ENCODE assay signal across 10 cellular contexts in genomic region chr11:66595245-66595904, GRCh38. TPM values are rescaled to one million over a fixed set of nuclear protein-coding genes. Genes with fewer than 3 reads are reported as not detected.
A peak's percentile ranks its signal among the peaks of the same experiment; 100 is the strongest.
DNase-seq lines count a peak whose midpoint lies in the region; ATAC-seq and TF ChIP-seq lines count a peak whose summit lies in the region.
"Had no signal": no experiment of that assay in that cellular context is flagged by ENCODE, and none has a peak within 500 bp of the region (broad histone marks: within the 10 kb centered on the region; RNA-seq: fewer than 3 reads in every experiment).

No MANE protein-coding gene starts in this region.

- POLR2A ChIA-PET in activated CD4-positive, alpha-beta memory T cell treated with anti-CD3 and anti-CD28 coated beads, Interleukin-2, amount 10 ng/mL, durations not matched to agents 7 days and 5 days (lab: Charles Lee), result interaction anchor here (0.8 to 7.6 kb wide), 8 partner anchors 12 to 247 kb away, joined by 3 to 86 read pairs (median 4); partner anchors contain the start of genes RBM14, RBM4, RBM4B and ZDHHC24

- no peak for ATAC-seq in activated T-cell treated with anti-CD3 and anti-CD28 coated beads, Interleukin-2, amount 50 U/mL, for 72 hours (replicated peaks in 1 of 2)
- ATAC-seq in HG02623 (IDR thresholded peaks at IDR 0.05; ENCODE audit: unreplicated experiment) (no peak), GM21576 (IDR thresholded peaks at IDR 0.05; ENCODE audit: unreplicated experiment) (no peak)

- peaks cover 42% of the 10 kb centered on the region for H3K4me1 Mint-ChIP-seq in activated T-cell treated with anti-CD3 and anti-CD28 coated beads, Interleukin-2, amount 50 U/mL, for 72 hours (ENCODE audit: low read depth)
- H3K4me1 Mint-ChIP-seq in activated CD4-positive, alpha-beta memory T cell treated with anti-CD3 and anti-CD28 coated beads, Interleukin-2, amount 10 ng/mL, durations not matched to agents 7 days and 5 days, result peaks cover 37% of the 10 kb centered on the region
- H3K4me1 Mint-ChIP-seq in immature natural killer cell, result peaks cover 20 to 34% of the 10 kb centered on the region in 2 donors

- no peaks in the 10 kb centered on the region for H3K36me3 ChIP-seq in thyroid gland

- intact Hi-C loops in thyroid gland (cut with DNase I), result no loop called here

- H3K9me3 Mint-ChIP-seq in activated T-cell treated with anti-CD3 and anti-CD28 coated beads, Interleukin-2, amount 50 U/mL, for 72 hours, result no peaks in the 10 kb centered on the region
- H3K9me3 Mint-ChIP-seq in activated CD4-positive, alpha-beta memory T cell treated with anti-CD3 and anti-CD28 coated beads, Interleukin-2, amount 10 ng/mL, durations not matched to agents 7 days and 5 days, result no peaks in the 10 kb centered on the region
- H3K9me3 Mint-ChIP-seq in immature natural killer cell, result no peaks in the 10 kb centered on the region

- TF ChIP-seq POLR2A in thyroid gland (IDR thresholded peaks at IDR 0.05), result no peak

- H3K4me1 ChIP-seq in thyroid gland, result peaks cover 25 to 32% of the 10 kb centered on the region in 2 donors

- peak overlapping the region; percentile 36 to 64 for H3K4me3 Mint-ChIP-seq in activated T-cell treated with anti-CD3 and anti-CD28 coated beads, Interleukin-2, amount 50 U/mL, for 72 hours
- H3K4me3 Mint-ChIP-seq in activated CD4-positive, alpha-beta memory T cell treated with anti-CD3 and anti-CD28 coated beads, Interleukin-2, amount 10 ng/mL, durations not matched to agents 7 days and 5 days, result peak overlapping the region; percentile 4
- H3K4me3 Mint-ChIP-seq in immature natural killer cell, result peak overlapping the region; percentile 26 to 70 (median 62)

- peak overlapping the region; percentile 4 for H3K27ac Mint-ChIP-seq in activated T-cell treated with anti-CD3 and anti-CD28 coated beads, Interleukin-2, amount 50 U/mL, for 72 hours
- peak overlapping the region; percentile 63 for H3K27ac Mint-ChIP-seq in activated CD4-positive, alpha-beta memory T cell treated with anti-CD3 and anti-CD28 coated beads, Interleukin-2, amount 10 ng/mL, durations not matched to agents 7 days and 5 days
- peak overlapping the region; percentile 56 to 92 (median 81) for H3K27ac Mint-ChIP-seq in immature natural killer cell

- H3K27me3 Mint-ChIP-seq in activated T-cell treated with anti-CD3 and anti-CD28 coated beads, Interleukin-2, amount 50 U/mL, for 72 hours (ENCODE audit: low read depth), result no peaks in the 10 kb centered on the region
- no peaks in the 10 kb centered on the region for H3K27me3 Mint-ChIP-seq in activated CD4-positive, alpha-beta memory T cell treated with anti-CD3 and anti-CD28 coated beads, Interleukin-2, amount 10 ng/mL, durations not matched to agents 7 days and 5 days
- H3K27me3 Mint-ChIP-seq in immature natural killer cell (ENCODE audit: low read depth in 3 of 3), result peaks cover 5 to 10% (median 9%) of the 10 kb centered on the region in 3 donors

- no peak overlapping the region for H3K4me3 ChIP-seq in thyroid gland (replicated peaks in 1 of 3)

- 54 to 59% methylated on average over 5 of the region's 5 CpGs for WGBS in thyroid gland, 2 donors

- H3K36me3 Mint-ChIP-seq in activated T-cell treated with anti-CD3 and anti-CD28 coated beads, Interleukin-2, amount 50 U/mL, for 72 hours (ENCODE audit: insufficient read depth in 2 of 2), result peaks cover 0 to 3% of the 10 kb centered on the region in 2 donors
- H3K36me3 Mint-ChIP-seq in activated CD4-positive, alpha-beta memory T cell treated with anti-CD3 and anti-CD28 coated beads, Interleukin-2, amount 10 ng/mL, durations not matched to agents 7 days and 5 days (ENCODE audit: low read depth), result peaks cover 4% of the 10 kb centered on the region
- peaks cover 0 to 6% (median 0%) of the 10 kb centered on the region in 3 donors for H3K36me3 Mint-ChIP-seq in immature natural killer cell

- TF ChIP-seq CTCF in thyroid gland (IDR thresholded peaks at IDR 0.05), result no peak

- CTCF ChIA-PET in activated CD4-positive, alpha-beta memory T cell treated with anti-CD3 and anti-CD28 coated beads, Interleukin-2, amount 10 ng/mL, durations not matched to agents 7 days and 5 days (lab: Charles Lee), result interaction anchor here (0.6 to 2.0 kb wide), 10 partner anchors 14 to 209 kb away, joined by 3 to 9 read pairs (median 5); partner anchors contain the start of gene RBM4

- no peaks in the 10 kb centered on the region for H3K9me3 ChIP-seq in thyroid gland

- H3K27me3 ChIP-seq in thyroid gland, result no peaks in the 10 kb centered on the region

- no peak for DNase-seq in activated T-cell treated with anti-CD3 and anti-CD28 coated beads, Interleukin-2, amount 50 U/mL, for 72 hours
- DNase-seq in activated T-cell treated with anti-CD3 and anti-CD28 coated beads, Interleukin-2, amount 50 U/mL, for 1 hour, result no peak
- peak; percentile 20 for DNase-seq in activated CD4-positive, alpha-beta memory T cell treated with anti-CD3 and anti-CD28 coated beads, Interleukin-2, amount 10 ng/mL, durations not matched to agents 7 days and 5 days
- DNase-seq in immature natural killer cell (peak in 2 of 3 donors; percentile 8 to 13), thyroid gland (peak; percentile 77 to 79), DMS53 treated with DMSO at 0.1 percent for 48 hours (lab: John Stamatoyannopoulos, UW; ENCODE audit: unreplicated experiment) (no peak)
- DNase-seq: DMS53; NK-92 treated with Interleukin-12 subunit alpha and Interleukin-12 subunit beta, amount 100 ng/mL, for 24 hours had no signal

- no peak overlapping the region for H3K27ac ChIP-seq in thyroid gland

RNA-seq across cellular contexts. Expression of gene CCS, which starts 2.4 kb away (rescaled TPM):
- total RNA-seq in activated T-cell treated with anti-CD3 and anti-CD28 coated beads, Interleukin-2, amount 50 U/mL, for 72 hours, result 10 to 100 TPM; 35.1 to 38.5 TPM
- total RNA-seq in activated CD4-positive, alpha-beta memory T cell treated with anti-CD3 and anti-CD28 coated beads, Interleukin-2, amount 10 ng/mL, durations not matched to agents 7 days and 5 days, result 10 to 100 TPM; 32.8 to 33.2 TPM
- polyA plus RNA-seq in immature natural killer cell, result 10 to 100 TPM; 34.3 to 52.8 (median 41.7) TPM
- total RNA-seq in thyroid gland, result 10 to 100 TPM; 22.7 to 48.5 (median 28.9) TPM

RNA-seq across cellular contexts. Expression of gene CCDC87, which starts 2.5 kb away (rescaled TPM):
- total RNA-seq in activated T-cell treated with anti-CD3 and anti-CD28 coated beads, Interleukin-2, amount 50 U/mL, for 72 hours, result under 1 TPM; 0.10 to 0.21 TPM
- not detected for total RNA-seq in activated CD4-positive, alpha-beta memory T cell treated with anti-CD3 and anti-CD28 coated beads, Interleukin-2, amount 10 ng/mL, durations not matched to agents 7 days and 5 days
- not detected for polyA plus RNA-seq in immature natural killer cell
- total RNA-seq in thyroid gland, result 1 to 10 TPM in 2 of 4 donors, under 1 TPM in 2; 0.92 to 2.1 (median 1.1) TPM

RNA-seq across cellular contexts. Expression of gene RBM14, which starts 21.1 kb away (rescaled TPM):
- total RNA-seq in activated T-cell treated with anti-CD3 and anti-CD28 coated beads, Interleukin-2, amount 50 U/mL, for 72 hours, result 10 to 100 TPM; 85.6 to 97.3 TPM
- total RNA-seq in activated CD4-positive, alpha-beta memory T cell treated with anti-CD3 and anti-CD28 coated beads, Interleukin-2, amount 10 ng/mL, durations not matched to agents 7 days and 5 days, result 100 to 1,000 TPM; 116 to 120 TPM
- 10 to 100 TPM; 51.7 to 96.6 (median 73.2) TPM for polyA plus RNA-seq in immature natural killer cell
- 10 to 100 TPM; 31.8 to 76.9 (median 62.9) TPM for total RNA-seq in thyroid gland

RNA-seq across cellular contexts. Expression of gene CTSF, which starts 27.0 kb away (rescaled TPM):
- total RNA-seq in activated T-cell treated with anti-CD3 and anti-CD28 coated beads, Interleukin-2, amount 50 U/mL, for 72 hours, result 1 to 10 TPM; 6.3 to 6.8 TPM
- 1 to 10 TPM; 3.7 to 4.3 TPM for total RNA-seq in activated CD4-positive, alpha-beta memory T cell treated with anti-CD3 and anti-CD28 coated beads, Interleukin-2, amount 10 ng/mL, durations not matched to agents 7 days and 5 days
- 10 to 100 TPM; 24.2 to 56.7 (median 48.8) TPM for polyA plus RNA-seq in immature natural killer cell
- total RNA-seq in thyroid gland, result 10 to 100 TPM; 30.4 to 79.1 (median 64.6) TPM

RNA-seq across cellular contexts. Expression of gene RBM4, which starts 43.1 kb away (rescaled TPM):
- 100 to 1,000 TPM; 116 to 135 TPM for total RNA-seq in activated T-cell treated with anti-CD3 and anti-CD28 coated beads, Interleukin-2, amount 50 U/mL, for 72 hours
- 100 to 1,000 TPM; 109 to 110 TPM for total RNA-seq in activated CD4-positive, alpha-beta memory T cell treated with anti-CD3 and anti-CD28 coated beads, Interleukin-2, amount 10 ng/mL, durations not matched to agents 7 days and 5 days
- 100 to 1,000 TPM; 251 to 308 (median 255) TPM for polyA plus RNA-seq in immature natural killer cell
- 100 to 1,000 TPM; 104 to 147 (median 131) TPM for total RNA-seq in thyroid gland

Comparison
In these comparisons a context has a peak if more than half of its experiments do, and no peak if none do; other contexts are left out.
1. DNase-seq: peak in activated CD4-positive, alpha-beta memory T cell treated with anti-CD3 and anti-CD28 coated beads, Interleukin-2, amount 10 ng/mL, durations not matched to agents 7 days and 5 days (single experiment), immature natural killer cell (2 of 3) and thyroid gland (2 of 2); none in activated T-cell treated with anti-CD3 and anti-CD28 coated beads, Interleukin-2, amount 50 U/mL, for 72 hours (0 of 2), activated T-cell treated with anti-CD3 and anti-CD28 coated beads, Interleukin-2, amount 50 U/mL, for 1 hour (single experiment) and DMS53 treated with DMSO at 0.1 percent for 48 hours (single experiment).
2. H3K27ac Mint-ChIP-seq: peak in every context shown above with its lines; median percentile 81 in immature natural killer cell; 63 in activated CD4-positive, alpha-beta memory T cell treated with anti-CD3 and anti-CD28 coated beads, Interleukin-2, amount 10 ng/mL, durations not matched to agents 7 days and 5 days; 4 in activated T-cell treated with anti-CD3 and anti-CD28 coated beads, Interleukin-2, amount 50 U/mL, for 72 hours.
3. H3K4me3 Mint-ChIP-seq: peak in every context shown above with its lines; median percentile 62 in immature natural killer cell; 50 in activated T-cell treated with anti-CD3 and anti-CD28 coated beads, Interleukin-2, amount 50 U/mL, for 72 hours; 4 in activated CD4-positive, alpha-beta memory T cell treated with anti-CD3 and anti-CD28 coated beads, Interleukin-2, amount 10 ng/mL, durations not matched to agents 7 days and 5 days.